8 cellular contexts compared by ENCODE assay signal in the genomic region with DNA sequence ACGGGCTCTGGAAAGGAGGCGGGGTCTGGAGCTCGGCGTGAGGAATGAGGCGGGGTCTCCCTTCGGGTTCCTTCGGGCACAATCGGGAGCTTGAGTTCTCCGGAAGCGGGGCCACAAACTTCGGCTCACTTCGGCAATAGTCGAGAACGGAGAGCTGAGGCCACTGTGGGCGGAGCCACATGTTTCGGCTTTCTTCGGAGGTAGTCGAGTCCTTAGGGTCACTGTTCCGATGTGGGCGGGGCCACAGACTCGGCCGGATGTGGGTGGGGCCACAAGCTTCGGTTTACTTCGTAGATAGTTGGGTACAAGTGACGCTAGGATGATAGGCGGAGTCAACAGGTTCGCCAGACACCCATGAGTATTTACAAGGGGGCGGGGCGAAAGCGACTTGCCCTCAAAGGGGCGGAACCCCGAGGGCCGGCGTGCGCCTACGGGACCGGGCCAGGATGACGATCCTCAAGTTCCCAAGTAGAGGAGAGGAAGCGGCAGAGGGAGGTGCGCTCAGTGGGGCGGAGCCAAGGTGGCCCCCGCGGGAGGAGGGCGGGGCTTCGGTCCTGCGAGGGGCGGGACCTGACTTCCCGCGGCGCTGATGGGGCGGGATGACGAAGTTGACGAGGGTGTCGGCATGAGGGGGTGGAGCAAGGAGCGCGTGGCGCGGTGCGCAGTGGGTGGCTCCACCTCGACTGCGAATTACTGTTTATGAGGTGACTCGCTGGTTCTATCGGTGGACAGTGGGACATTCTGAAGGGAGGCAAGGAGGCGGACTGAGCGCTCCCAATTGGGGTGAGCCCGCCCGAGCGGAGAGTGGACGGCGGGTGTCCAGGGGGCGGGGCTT. TPM values are rescaled to one million over a fixed set of nuclear protein-coding genes. Genes with fewer than 3 reads are reported as not detected.
DNase-seq lines count a peak whose midpoint lies in the region; ATAC-seq, FAIRE-seq and TF ChIP-seq lines count a peak whose summit lies in the region.

No MANE protein-coding gene starts in this region.

- peaks cover 15 to 47% (median 39%) of the 10 kb centered on the region in 7 donors for H3K4me1 Mint-ChIP-seq in naive thymus-derived CD4-positive, alpha-beta T cell
- peaks cover 42% of the 10 kb centered on the region for H3K4me1 Mint-ChIP-seq in stimulated activated memory B cell treated with anti-CD40 and anti-IgM and Interleukin-4, amounts not matched to agents 10 μg/mL and 1 μg/mL and 100 μg/mL, for 72 hours

- intact Hi-C loops in naive thymus-derived CD4-positive, alpha-beta T cell (cut with micrococcal nuclease) = loop anchor here (1.0 to 10.0 kb wide), 20 partner anchors 10 to 1464 kb away; partner anchors contain the start of genes CNOT3 (in 2 of the 2), LENG8 (in 2 of the 2), MYADM (in 2 of the 2) and NDUFA3 (in 2 of the 2)

- peak; percentile 70; the same call in 1 of the 2 replicates for TF ChIP-seq POLR2A in H54 (IDR thresholded peaks at IDR 0.05; ENCODE audit: low read depth, low read length)

- H3K27me3 ChIP-seq in naive thymus-derived CD4-positive, alpha-beta T cell (ENCODE audit: control insufficient read depth in 2 of 2, insufficient read depth in 2 of 2, low read length in 2 of 2) = no peaks in the 10 kb centered on the region

- DNase-seq in ELF-1 (ENCODE audit: low read depth, low spot score) (peak; percentile 100), H54 (ENCODE audit: insufficient read length, low spot score) (peak; percentile 96), LoVo (ENCODE audit: low spot score) (peak; percentile 100), RWPE1 (ENCODE audit: low spot score) (peak; percentile 97), fibroblast of mammary gland (ENCODE audit: low read depth) (peak; percentile 100)
- DNase-seq in activated T-helper 9 cell treated with anti-CD3 and anti-CD28 coated beads, Interleukin-2, amount 50 U/mL, for 16 hours (ENCODE audit: low read depth) = peak; percentile 100
- DNase-seq in naive thymus-derived CD4-positive, alpha-beta T cell = peak; percentile 98 to 100 (median 100)

- H3K4me3 ChIP-seq in fibroblast of mammary gland (ENCODE audit: control insufficient read depth, low read depth, low read length) = peak overlapping the region; percentile 70
- H3K4me3 ChIP-seq in naive thymus-derived CD4-positive, alpha-beta T cell (ENCODE audit: low read length) = peak overlapping the region; percentile 81

- peaks cover 5 to 18% (median 5%) of the 10 kb centered on the region in 3 experiments for H3K36me3 ChIP-seq in naive thymus-derived CD4-positive, alpha-beta T cell (ENCODE audit: control insufficient read depth in 2 of 3, insufficient read depth in 3 of 3, low read length in 3 of 3)

- CTCF ChIA-PET in RWPE1 (lab: Yijun Ruan, JAX) = interaction anchor here (0.7 to 1.6 kb wide), 2 partner anchors 11 to 947 kb away, joined by 3 to 5 read pairs; no protein-coding TSS in a partner anchor
- CTCF ChIA-PET in naive thymus-derived CD4-positive, alpha-beta T cell (lab: Charles Lee) = interaction anchor here (0.7 to 2.1 kb wide), 5 partner anchors 8 to 87 kb away, joined by 3 to 6 read pairs (median 4); partner anchors contain the start of genes CNOT3 and LENG1

- H3K27me3 Mint-ChIP-seq in naive thymus-derived CD4-positive, alpha-beta T cell = peaks cover 0 to 2% (median 0%) of the 10 kb centered on the region in 5 donors
- no peaks in the 10 kb centered on the region for H3K27me3 Mint-ChIP-seq in stimulated activated memory B cell treated with anti-CD40 and anti-IgM and Interleukin-4, amounts not matched to agents 10 μg/mL and 1 μg/mL and 100 μg/mL, for 72 hours

- TF ChIP-seq CTCF in RWPE1 (conservative IDR thresholded peaks at IDR 0.05; ENCODE audit: low read depth) = no peak
- no peak for TF ChIP-seq CTCF in fibroblast of mammary gland (conservative IDR thresholded peaks at IDR 0.05; ENCODE audit: control insufficient read depth, insufficient read depth, low read depth, low read length)

- peak overlapping the region; percentile 97 to 100 (median 99) for H3K27ac Mint-ChIP-seq in naive thymus-derived CD4-positive, alpha-beta T cell
- peak overlapping the region; percentile 96 for H3K27ac Mint-ChIP-seq in stimulated activated memory B cell treated with anti-CD40 and anti-IgM and Interleukin-4, amounts not matched to agents 10 μg/mL and 1 μg/mL and 100 μg/mL, for 72 hours

- peak; percentile 73 for FAIRE-seq in H54 (lab: Jason Lieb, UNC)

- POLR2A ChIA-PET in RWPE1 (lab: Yijun Ruan, JAX; ENCODE audit: low non-redundant PET) = interaction anchor here (0.7 to 1.7 kb wide), 4 partner anchors 9 to 259 kb away, joined by 3 to 9 read pairs (median 4); partner anchors contain the start of genes LENG8 and RPS9
- POLR2A ChIA-PET in naive thymus-derived CD4-positive, alpha-beta T cell (lab: Charles Lee) = interaction anchor here (0.7 to 7.0 kb wide), 24 partner anchors 11 to 1465 kb away, joined by 3 to 135 read pairs (median 6); partner anchors contain the start of genes CNOT3, FIZ1, LENG1 and LENG8

- peak overlapping the region; percentile 95 for H3K27ac ChIP-seq in RWPE1
- H3K27ac ChIP-seq in naive thymus-derived CD4-positive, alpha-beta T cell (ENCODE audit: low read depth, low read length) = peak overlapping the region; percentile 99

- peak; percentile 73 for ATAC-seq in naive thymus-derived CD4-positive, alpha-beta T cell
- ATAC-seq in stimulated activated memory B cell treated with anti-CD40 and anti-IgM and Interleukin-4, amounts not matched to agents 10 μg/mL and 1 μg/mL and 100 μg/mL, for 72 hours = peak; percentile 79

- H3K4me1 ChIP-seq in naive thymus-derived CD4-positive, alpha-beta T cell (ENCODE audit: control insufficient read depth in 2 of 2, insufficient read depth in 2 of 2, low read length in 2 of 2) = peaks cover 20 to 22% of the 10 kb centered on the region in 2 donors

- H3K36me3 Mint-ChIP-seq in naive thymus-derived CD4-positive, alpha-beta T cell = peaks cover 0 to 18% (median 5%) of the 10 kb centered on the region in 5 donors
- peaks cover 10% of the 10 kb centered on the region for H3K36me3 Mint-ChIP-seq in stimulated activated memory B cell treated with anti-CD40 and anti-IgM and Interleukin-4, amounts not matched to agents 10 μg/mL and 1 μg/mL and 100 μg/mL, for 72 hours

- no peaks in the 10 kb centered on the region for H3K9me3 ChIP-seq in naive thymus-derived CD4-positive, alpha-beta T cell (ENCODE audit: control insufficient read depth in 2 of 3, low read length in 3 of 3)

- peak overlapping the region; percentile 90 to 100 (median 93) for H3K4me3 Mint-ChIP-seq in naive thymus-derived CD4-positive, alpha-beta T cell
- peak overlapping the region; percentile 87 for H3K4me3 Mint-ChIP-seq in stimulated activated memory B cell treated with anti-CD40 and anti-IgM and Interleukin-4, amounts not matched to agents 10 μg/mL and 1 μg/mL and 100 μg/mL, for 72 hours

- peaks cover 0 to 2% (median 0%) of the 10 kb centered on the region in 11 donors for H3K9me3 Mint-ChIP-seq in naive thymus-derived CD4-positive, alpha-beta T cell
- no peaks in the 10 kb centered on the region for H3K9me3 Mint-ChIP-seq in stimulated activated memory B cell treated with anti-CD40 and anti-IgM and Interleukin-4, amounts not matched to agents 10 μg/mL and 1 μg/mL and 100 μg/mL, for 72 hours

RNA-seq across cellular contexts. Expression of gene MBOAT7, which starts 0.5 kb away (rescaled TPM):
- 10 to 100 TPM; 25.8 to 79.4 (median 43.0) TPM for total RNA-seq in naive thymus-derived CD4-positive, alpha-beta T cell
- polyA plus RNA-seq in naive thymus-derived CD4-positive, alpha-beta T cell = 10 to 100 TPM; 11.3 to 18.9 TPM

RNA-seq across cellular contexts. Expression of gene TSEN34, which starts 1.2 kb away (rescaled TPM):
- total RNA-seq in naive thymus-derived CD4-positive, alpha-beta T cell = 10 to 100 TPM in 4 of 5 experiments, 1 to 10 TPM in 1; 9.5 to 24.2 (median 17.8) TPM
- 10 to 100 TPM; 29.5 to 48.7 TPM for polyA plus RNA-seq in naive thymus-derived CD4-positive, alpha-beta T cell

RNA-seq across cellular contexts. Expression of gene RPS9, which starts 10.8 kb away (rescaled TPM):
- total RNA-seq in naive thymus-derived CD4-positive, alpha-beta T cell = 1,000 to 10,000 TPM; 1,217 to 2,149 (median 1,306) TPM
- polyA plus RNA-seq in naive thymus-derived CD4-positive, alpha-beta T cell = 1,000 to 10,000 TPM; 1,192 to 1,308 TPM

RNA-seq across cellular contexts. Expression of gene TMC4, which starts 16.9 kb away (rescaled TPM):
- 1 to 10 TPM in 3 of 5 experiments, not detected in 2; 1.0 to 5.9 (median 1.2) TPM for total RNA-seq in naive thymus-derived CD4-positive, alpha-beta T cell
- polyA plus RNA-seq in naive thymus-derived CD4-positive, alpha-beta T cell = under 1 TPM in 1 of 2 donors, not detected in 1; 0.20 TPM

RNA-seq across cellular contexts. Expression of gene LENG1, which starts 30.4 kb away (rescaled TPM):
- 10 to 100 TPM in 3 of 5 experiments, 1 to 10 TPM in 2; 7.1 to 20.4 (median 11.8) TPM for total RNA-seq in naive thymus-derived CD4-positive, alpha-beta T cell
- polyA plus RNA-seq in naive thymus-derived CD4-positive, alpha-beta T cell = 10 to 100 TPM; 11.9 to 13.5 TPM

Comparison
In these comparisons a context has a peak if more than half of its experiments do, and no peak if none do; other contexts are left out.
1. Peak in every context shown above with its lines: DNase-seq, ATAC-seq, H3K4me3 ChIP-seq and H3K27ac ChIP-seq.